Comparison of ENCODE assay signal across 10 cellular contexts in the genomic region with DNA sequence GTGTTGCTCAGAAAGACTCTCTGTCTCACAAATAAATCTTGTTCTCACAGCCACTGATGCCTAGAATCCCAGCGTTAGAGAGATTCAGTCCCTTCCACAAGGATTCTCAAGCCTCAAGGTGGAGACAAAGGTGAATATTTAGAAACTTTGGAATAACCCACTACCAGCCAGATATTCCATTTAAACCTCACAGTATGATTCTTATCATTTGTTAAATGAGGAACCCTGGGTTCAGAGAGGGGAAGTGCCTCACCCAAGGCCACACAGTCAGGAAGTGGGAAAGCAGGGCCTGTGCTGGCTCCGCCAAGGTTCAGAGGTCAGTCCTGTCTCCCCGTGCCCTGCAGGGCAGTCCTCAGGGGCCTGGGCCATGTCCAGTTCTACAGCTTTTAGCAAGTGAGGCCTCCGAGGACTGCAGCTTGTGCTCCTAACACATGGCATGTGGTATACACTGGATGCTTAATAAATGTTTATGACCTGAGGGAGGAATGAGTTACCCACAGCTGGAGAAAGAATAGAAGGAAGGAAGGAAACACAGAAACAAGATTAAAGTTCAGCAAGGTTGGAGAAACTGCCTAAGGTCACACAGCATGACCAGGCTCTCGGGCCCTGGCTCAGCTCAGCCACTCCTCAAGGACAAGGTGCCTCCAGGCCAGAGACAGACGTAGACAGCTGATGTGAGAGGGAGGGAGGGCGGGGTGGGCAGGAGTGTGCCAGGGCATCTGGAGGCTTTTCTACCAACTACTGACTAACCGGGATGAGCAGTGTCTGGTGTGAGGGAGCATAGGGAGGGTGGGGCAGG. TPM values are rescaled to one million over a fixed set of nuclear protein-coding genes. Genes with fewer than 3 reads are reported as not detected.
DNase-seq lines count a peak whose midpoint lies in the region; ATAC-seq and TF ChIP-seq lines count a peak whose summit lies in the region.
"Had no signal": no experiment of that assay in that cellular context is flagged by ENCODE, and none has a peak within 500 bp of the region (broad histone marks: within the 10 kb centered on the region; RNA-seq: fewer than 3 reads in every experiment).

No MANE protein-coding gene starts in this region.

- ATAC-seq in GM19452 (IDR thresholded peaks at IDR 0.05; ENCODE audit: unreplicated experiment) (no peak), GM19023 (IDR thresholded peaks at IDR 0.05; ENCODE audit: unreplicated experiment) (no peak)

- H3K27ac ChIP-seq in ACC112 (ENCODE audit: low read depth, low read length) (peak overlapping the region; percentile 82), mesodermal cell (ENCODE audit: low read depth, low read length, severe bottlenecking) (peak overlapping the region; percentile 54)
- H3K27ac ChIP-seq: testis had no signal

- no peak overlapping the region for H3K4me3 Mint-ChIP-seq in chondrocyte (ENCODE audit: unreplicated experiment)

- 89 to 90% methylated on average over 4 to 5 of the region's 8 CpGs for WGBS in mesodermal cell (ENCODE audit: insufficient coverage in 2 of 2), 2 experiments

- H3K9me3 Mint-ChIP-seq in chondrocyte (ENCODE audit: low read depth) = no peaks in the 10 kb centered on the region

- H2AFZ ChIP-seq in ACC112 (ENCODE audit: low read length, unreplicated experiment) = no peak overlapping the region

- H3K4me1 Mint-ChIP-seq in chondrocyte (ENCODE audit: low read depth) = peaks cover 81% of the 10 kb centered on the region

- H3K36me3 Mint-ChIP-seq in chondrocyte (ENCODE audit: low read depth) = no peaks in the 10 kb centered on the region

- peaks cover 48% of the 10 kb centered on the region for H3K4me1 ChIP-seq in ACC112 (ENCODE audit: control insufficient read depth, insufficient read depth, low read length, unreplicated experiment)
- peaks cover 51% of the 10 kb centered on the region for H3K4me1 ChIP-seq in mesodermal cell (ENCODE audit: control insufficient read depth, insufficient read depth, low read length, poor library complexity, severe bottlenecking)

- H3K27me3 ChIP-seq in ACC112 (ENCODE audit: insufficient read depth, low read length) = no peaks in the 10 kb centered on the region
- H3K27me3 ChIP-seq: BE2C, testis had no signal

- no peaks in the 10 kb centered on the region for H3K9me3 ChIP-seq in mesodermal cell (ENCODE audit: control insufficient read depth, low read length)
- H3K9me3 ChIP-seq: BE2C, testis had no signal

- TF ChIP-seq CTCF in chondrocyte (IDR thresholded peaks at IDR 0.05) (peak; percentile 27), GM10266 (IDR thresholded peaks at IDR 0.05; ENCODE audit: control insufficient read depth, insufficient read depth, low read depth, missing control alignments) (no peak)

- no peaks in the 10 kb centered on the region for H3K79me2 ChIP-seq in ACC112 (ENCODE audit: control insufficient read depth, insufficient read depth, low read length, unreplicated experiment)

- H3K36me3 ChIP-seq in ACC112 (ENCODE audit: insufficient read depth, low read length) = no peaks in the 10 kb centered on the region
- H3K36me3 ChIP-seq in mesodermal cell (ENCODE audit: control insufficient read depth, insufficient read depth, low read length) = no peaks in the 10 kb centered on the region
- H3K36me3 ChIP-seq: BE2C had no signal

- no peak overlapping the region for H3K27ac Mint-ChIP-seq in chondrocyte (ENCODE audit: unreplicated experiment)

- H3K27me3 Mint-ChIP-seq in chondrocyte (ENCODE audit: low read depth) = no peaks in the 10 kb centered on the region

- peak; percentile 37 for DNase-seq in NOMO-1 treated with dmso at 0.1 percent for 144 hours (lab: John Stamatoyannopoulos, UW; ENCODE audit: unreplicated experiment)
- no peak for DNase-seq in chondrocyte (ENCODE audit: low spot score)
- no peak for DNase-seq in GM10266 (ENCODE audit: extremely low spot score)
- no peak for DNase-seq in ecto neural progenitor cell (ENCODE audit: low spot score)
- DNase-seq: BE2C, testis had no signal

- H3K4me3 ChIP-seq in ACC112 (ENCODE audit: low read depth, low read length) = no peak overlapping the region
- no peak overlapping the region for H3K4me3 ChIP-seq in mesodermal cell (ENCODE audit: extremely low read depth, insufficient read depth, low read length, poor library complexity, severe bottlenecking)
- H3K4me3 ChIP-seq: testis had no signal

RNA-seq across cellular contexts. Expression of a gene that starts 3.9 kb away (rescaled TPM):
- total RNA-seq in chondrocyte = 7.1 to 22.3 TPM (median 17.7 TPM) in 3 replicates
- 118 TPM for polyA plus RNA-seq in mesodermal cell (2013, experiment 1 of 2)
- 115 TPM for polyA plus RNA-seq in mesodermal cell (2013, experiment 2 of 2)
